ENCODE assay signal across 17 cellular contexts in the genomic region with DNA sequence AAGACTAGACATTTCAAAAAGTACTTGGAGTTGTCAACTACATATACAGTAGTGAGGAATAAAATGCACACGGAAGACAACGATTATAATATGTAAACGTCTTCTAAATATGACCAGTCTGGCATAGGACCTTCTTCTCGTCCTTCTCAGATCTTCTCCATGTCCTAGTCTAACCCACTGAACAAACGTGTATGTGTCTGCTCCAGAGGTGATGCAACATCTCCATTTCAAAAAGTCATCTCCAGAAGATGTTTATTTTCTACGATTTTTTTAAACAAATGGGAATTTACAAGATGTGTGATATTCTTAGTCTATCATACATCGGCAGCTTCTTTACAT.
"Had no signal": no experiment of that assay in that cellular context is flagged by ENCODE, and none has a peak within 500 bp of the region (broad histone marks: within the 10 kb centered on the region; RNA-seq: fewer than 3 reads in every experiment).

No MANE protein-coding gene starts in this region.

- ATAC-seq: naive thymus-derived CD4-positive, alpha-beta T cell had no signal

- H3K27ac Mint-ChIP-seq: naive thymus-derived CD4-positive, alpha-beta T cell; nephron progenitor cell had no signal

- DNase-seq: effector CD8-positive, alpha-beta T cell; foreskin fibroblast; head of caudate nucleus; hippocampal formation; kidney glomerular epithelial cell; naive thymus-derived CD4-positive, alpha-beta T cell; nephron progenitor cell; sigmoid colon; stimulated activated CD4-positive, alpha-beta T cell treated with anti-CD3 and anti-CD28 coated beads, Interleukin-12 subunit alpha, Interleukin-12 subunit beta, amount 100 ng/mL, for 4 hours; stimulated activated naive CD4-positive, alpha-beta T cell; stomach; substantia nigra had no signal

- H3K4me3 Mint-ChIP-seq: naive thymus-derived CD4-positive, alpha-beta T cell; nephron progenitor cell had no signal

- H3K27ac ChIP-seq: coronary artery, epithelial cell of prostate, esophagus muscularis mucosa, neutrophil, sigmoid colon, skin epidermis, stomach had no signal

- H3K9me3 ChIP-seq: neutrophil, sigmoid colon had no signal

- H3K4me3 ChIP-seq: coronary artery, esophagus muscularis mucosa, sigmoid colon, skin epidermis, stomach had no signal

- H3K4me1 ChIP-seq: esophagus muscularis mucosa, sigmoid colon, stomach had no signal

- H3K36me3 ChIP-seq: esophagus muscularis mucosa, neutrophil, sigmoid colon, stomach had no signal
